26 cellular contexts compared by ENCODE assay signal in the genomic region with DNA sequence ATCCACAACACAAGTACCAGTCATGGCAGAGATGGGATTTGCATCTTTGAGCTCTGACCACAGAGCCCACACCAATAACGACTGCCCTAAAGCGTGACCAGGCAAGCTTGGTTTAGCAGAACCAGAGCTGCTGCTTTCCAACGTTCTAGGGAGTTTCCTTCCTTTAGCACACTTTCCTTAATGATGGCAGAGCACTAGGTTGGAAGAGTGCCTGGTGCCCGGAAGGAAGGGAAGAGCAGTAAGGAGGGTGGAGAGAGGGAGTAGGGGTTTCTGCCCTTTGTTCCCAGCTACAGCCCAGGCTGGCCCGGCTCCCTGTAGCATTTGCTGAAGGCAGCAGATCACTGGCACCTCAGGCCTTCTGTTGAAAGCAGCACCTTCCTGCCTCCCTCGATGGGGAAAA. TPM values are rescaled to one million over a fixed set of nuclear protein-coding genes. Genes with fewer than 3 reads are reported as not detected.
DNase-seq lines count a peak whose midpoint lies in the region; ATAC-seq and TF ChIP-seq lines count a peak whose summit lies in the region.
"Had no signal": no experiment of that assay in that cellular context is flagged by ENCODE, and none has a peak within 500 bp of the region (broad histone marks: within the 10 kb centered on the region; RNA-seq: fewer than 3 reads in every experiment).

No MANE protein-coding gene starts in this region.

- H2BK5ac ChIP-seq in IMR-90 (ENCODE audit: low read depth, low read length, poor library complexity, severe bottlenecking): no peak overlapping the region

- H2BK15ac ChIP-seq in IMR-90 (ENCODE audit: low read depth, low read length): no peak overlapping the region

- TF ChIP-seq POLR2A in IMR-90 (IDR thresholded peaks at IDR 0.05; ENCODE audit: low read depth, low read length) (no peak), esophagus squamous epithelium (IDR thresholded peaks at IDR 0.05) (no peak)

- dilution Hi-C loops in IMR-90 (cut with HindIII; ENCODE audit: low sequenced_read_pairs, unreplicated experiment): no loop called here

- H2AFZ ChIP-seq in IMR-90 (replicated peaks; ENCODE audit: low read length, poor library complexity): peak overlapping the region; percentile 63
- H2AFZ ChIP-seq: hepatocyte had no signal

- H3K79me1 ChIP-seq in IMR-90 (ENCODE audit: low read depth in 1 of 2, low read length in 2 of 2): no peaks in the 10 kb centered on the region

- in situ Hi-C loops in IMR-90 (cut with MboI; ENCODE audit: low sequenced_read_pairs): loop anchor here (5.0 kb wide), 1 partner anchor 166 kb away; no protein-coding TSS in a partner anchor

- no peak overlapping the region for H2BK20ac ChIP-seq in IMR-90 (ENCODE audit: low read depth, low read length)

- H3K27me3 ChIP-seq in IMR-90 (ENCODE audit: control insufficient read depth, insufficient read depth, low read length) (peaks cover 2% of the 10 kb centered on the region; the same call in 1 of the 2 replicates), esophagus squamous epithelium (no peaks in the 10 kb centered on the region), mucosa of rectum (ENCODE audit: control insufficient read depth in 2 of 2, insufficient read depth in 2 of 2, low read length in 2 of 2) (no peaks in the 10 kb centered on the region)
- H3K27me3 ChIP-seq: adrenal gland, body of pancreas had no signal

- no peak overlapping the region for H3K4me2 ChIP-seq in IMR-90 (ENCODE audit: low read depth, low read length)
- H3K4me2 ChIP-seq: BLaER1, hepatocyte had no signal

- H3K4me1 ChIP-seq in IMR-90 (ENCODE audit: control insufficient read depth, insufficient read depth, low read length) (no peaks in the 10 kb centered on the region; the same call in none of the 2 replicates), esophagus squamous epithelium (peaks cover 9 to 40% (median 24%) of the 10 kb centered on the region in 3 donors), mucosa of rectum (ENCODE audit: control insufficient read depth in 2 of 2, insufficient read depth in 2 of 2, low read length in 2 of 2) (peaks cover 6 to 9% of the 10 kb centered on the region in 2 donors)
- H3K4me1 ChIP-seq: BLaER1 had no signal

- no peak overlapping the region for H3K18ac ChIP-seq in IMR-90 (ENCODE audit: low read depth, low read length)

- H3K4ac ChIP-seq in IMR-90 (ENCODE audit: low read depth, low read length): no peak overlapping the region

- H4K20me1 ChIP-seq in IMR-90 (ENCODE audit: insufficient read depth, low read length): no peaks in the 10 kb centered on the region

- H3K56ac ChIP-seq in IMR-90 (ENCODE audit: extremely low read depth, insufficient read depth, low read length): no peak overlapping the region

- H3K4me3 ChIP-seq in IMR-90 (ENCODE audit: insufficient read depth, low read depth, low read length) (no peak overlapping the region), esophagus squamous epithelium (no peak overlapping the region), mucosa of rectum (ENCODE audit: low read length in 2 of 2) (no peak overlapping the region)
- H3K4me3 ChIP-seq: adrenal gland, BLaER1, body of pancreas, hepatocyte, psoas muscle, SK-N-MC had no signal

- no peak for TF ChIP-seq RAD21 in IMR-90 (IDR thresholded peaks at IDR 0.05; ENCODE audit: low read length)

- H3K9ac ChIP-seq in IMR-90 (ENCODE audit: low read depth, low read length): no peak overlapping the region
- no peak overlapping the region for H3K9ac ChIP-seq in mucosa of rectum (ENCODE audit: low read depth in 1 of 2, low read length in 2 of 2)
- H3K9ac ChIP-seq: BLaER1 had no signal

- BruUV-seq in IMR-90 (replicated peaks; lab: Mats Ljungman, UMichigan): no TSS peak

- POLR2A ChIA-PET in IMR-90 (lab: Charles Lee; ENCODE audit: unreplicated experiment) (no interaction called here), RWPE1 (lab: Yijun Ruan, JAX; ENCODE audit: low non-redundant PET) (no interaction called here)

- no peak for ATAC-seq in IMR-90 (ENCODE audit: low read depth)
- ATAC-seq in GM21390 (IDR thresholded peaks at IDR 0.05; ENCODE audit: unreplicated experiment): no peak
- ATAC-seq: body of pancreas; left lobe of liver; natural killer cell treated with Interleukin-12 subunit alpha and Interleukin-12 subunit beta and Interleukin-15 and Interleukin-18, amount 100 ng/mL, for 72 hours; psoas muscle had no signal

- no peak overlapping the region for H4K91ac ChIP-seq in IMR-90 (ENCODE audit: insufficient read depth, low read depth, low read length)

- peak overlapping the region; percentile 9 for H2AK9ac ChIP-seq in IMR-90 (replicated peaks; ENCODE audit: low read depth, low read length, poor library complexity)

- no peak for TF ChIP-seq CTCF in IMR-90 (conservative IDR thresholded peaks at IDR 0.05; ENCODE audit: low read depth, low read length)
- no peak for TF ChIP-seq CTCF in RWPE1 (conservative IDR thresholded peaks at IDR 0.05; ENCODE audit: low read depth)
- no peak for TF ChIP-seq CTCF in esophagus squamous epithelium (IDR thresholded peaks at IDR 0.05)

- no CpG with 5 or more reads among the region's 6 CpGs for WGBS in IMR-90 (ENCODE audit: extremely low coverage in 2 of 2, insufficient read length in 1 of 2), 2 experiments
- 33 to 35% methylated on average over 6 of the region's 6 CpGs for WGBS in esophagus squamous epithelium, 2 donors

- DNase-seq in IMR-90: no peak
- DNase-seq in RWPE1 (ENCODE audit: low spot score): no peak
- no peak for DNase-seq in esophagus squamous epithelium (lab: John Stamatoyannopoulos, UW)
- DNase-seq in activated naive CD4-positive, alpha-beta T cell (lab: John Stamatoyannopoulos, UW): no peak
- no peak for DNase-seq in DMS53 treated with DMSO at 0.1 percent for 48 hours (lab: John Stamatoyannopoulos, UW; ENCODE audit: unreplicated experiment)
- DNase-seq: activated CD4-positive, CD25-positive, alpha-beta regulatory T cell; activated naive CD4-positive, alpha-beta T cell treated with anti-CD3 and anti-CD28 coated beads, Interleukin-2, amount 10 ng/mL, durations not matched to agents 7 days and 5 days; body of pancreas; DMS153; Karpas-422; NCI-H1417 treated with DMSO at 0.1 percent for 48 hours; NCI-H2081; NCI-H526 treated with DMSO at 0.1 percent for 48 hours; occipital lobe; psoas muscle; RPMI8226; stimulated activated CD4-positive, alpha-beta T cell treated with anti-CD3 and anti-CD28 coated beads, Interleukin-15, amount 100 ng/mL, for 24 hours; stimulated activated CD4-positive, alpha-beta T cell treated with anti-CD3 and anti-CD28 coated beads, Interleukin-4, amount 100 ng/mL, for 4 hours had no signal

- intact Hi-C loops in IMR-90 (cut with micrococcal nuclease): no loop called here
- intact Hi-C loops in esophagus squamous epithelium (cut with DNase I): loop anchor here (10.0 kb wide), 1 partner anchor 198 kb away; no protein-coding TSS in a partner anchor

- H3K9me3 ChIP-seq in IMR-90 (ENCODE audit: control insufficient read depth, insufficient read depth, low read length) (no peaks in the 10 kb centered on the region), esophagus squamous epithelium (no peaks in the 10 kb centered on the region), mucosa of rectum (ENCODE audit: control insufficient read depth in 2 of 2, low read length in 2 of 2) (no peaks in the 10 kb centered on the region)
- H3K9me3 ChIP-seq: adrenal gland, BLaER1, body of pancreas, psoas muscle had no signal

- no peaks in the 10 kb centered on the region for H3K36me3 ChIP-seq in IMR-90 (ENCODE audit: control insufficient read depth, insufficient read depth, low read length)
- no peaks in the 10 kb centered on the region for H3K36me3 ChIP-seq in esophagus squamous epithelium
- no peaks in the 10 kb centered on the region for H3K36me3 ChIP-seq in mucosa of rectum (ENCODE audit: control insufficient read depth in 2 of 2, insufficient read depth in 2 of 2, low read length in 2 of 2)
- H3K36me3 ChIP-seq: adrenal gland, BLaER1 had no signal

- H4K8ac ChIP-seq in IMR-90 (ENCODE audit: low read depth in 2 of 2, low read length in 2 of 2): no peak overlapping the region

- H3K27ac ChIP-seq in IMR-90 (ENCODE audit: insufficient read depth, low read length) (no peak overlapping the region), RWPE1 (peak overlapping the region; percentile 73), esophagus squamous epithelium (peak overlapping the region; percentile 23 to 74 (median 50)), mucosa of rectum (ENCODE audit: low read depth in 2 of 2, low read length in 2 of 2) (peak overlapping the region; percentile 46 to 61)
- H3K27ac ChIP-seq: adrenal gland, BLaER1, body of pancreas, hepatocyte, psoas muscle, SK-N-MC had no signal

- H2AK5ac ChIP-seq in IMR-90 (ENCODE audit: low read depth, low read length): no peak overlapping the region

- no peak overlapping the region for H3K23ac ChIP-seq in IMR-90 (ENCODE audit: low read depth, low read length)

- no peaks in the 10 kb centered on the region; the same call in 1 of the 2 replicates for H3K9me1 ChIP-seq in IMR-90 (ENCODE audit: insufficient read depth, low read length)

- no peak overlapping the region for H3K14ac ChIP-seq in IMR-90 (replicated peaks; ENCODE audit: low read depth, low read length)

- H4K5ac ChIP-seq in IMR-90 (ENCODE audit: low read depth, low read length): no peak overlapping the region

- no peak overlapping the region for H2BK120ac ChIP-seq in IMR-90 (ENCODE audit: low read depth, low read length)

- CTCF ChIA-PET in IMR-90 (lab: Yijun Ruan, JAX): no interaction called here
- CTCF ChIA-PET in RWPE1 (lab: Yijun Ruan, JAX): interaction anchor here (0.6 to 1.0 kb wide), 7 partner anchors 10 to 1537 kb away, joined by 3 to 4 read pairs (median 3); no protein-coding TSS in a partner anchor

TF ChIP-seq in IMR-90, 13 proteins besides CTCF, POLR2A, EP300 and RAD21 (continues in another document):
- no peak for TF ChIP-seq MXI1 (IDR thresholded peaks at IDR 0.05; ENCODE audit: borderline replicate concordance, low read depth, low read length)
- TF ChIP-seq NFE2L2 (IDR thresholded peaks at IDR 0.05; ENCODE audit: low read depth, low read length): no peak

RNA-seq across cellular contexts. Expression of a gene that starts 6.1 kb away (rescaled TPM):
- total RNA-seq in IMR-90 (2012; rRNA removed) (0.72 and 0.83 TPM in 2 replicates), esophagus squamous epithelium (10 to 100 TPM; 12.7 to 39.9 (median 24.4) TPM)
- polyA plus RNA-seq in IMR-90 (2012; rRNA removed): 1.1 and 1.3 TPM in 2 replicates
- 0.85 and 1.1 TPM in 2 replicates for polyA plus RNA-seq in IMR-90 (2012; cell fraction: cytosol; rRNA removed)
- polyA plus RNA-seq in IMR-90 (2012; cell fraction: nucleus; rRNA removed; ENCODE audit: low replicate concordance): 1.2 and 1.5 TPM in 2 replicates

RNA-seq across cellular contexts. Expression of a gene that starts 13.6 kb away (rescaled TPM):
- total RNA-seq in IMR-90 (2012; rRNA removed) (12.7 and 14.2 TPM in 2 replicates), esophagus squamous epithelium (10 to 100 TPM; 11.1 to 24.8 (median 17.9) TPM)
- 9.2 and 9.7 TPM in 2 replicates for polyA plus RNA-seq in IMR-90 (2012; rRNA removed)
- 3.4 and 4.1 TPM in 2 replicates for polyA plus RNA-seq in IMR-90 (2012; cell fraction: cytosol; rRNA removed)
- 12.4 and 16.0 TPM in 2 replicates for polyA plus RNA-seq in IMR-90 (2012; cell fraction: nucleus; rRNA removed; ENCODE audit: low replicate concordance)
